Comparison of ENCODE assay signal across 8 cellular contexts in genomic region chr14:89429206-89430091, GRCh38. TPM values are rescaled to one million over a fixed set of nuclear protein-coding genes. Genes with fewer than 3 reads are reported as not detected.
DNase-seq lines count a peak whose midpoint lies in the region; ATAC-seq, FAIRE-seq and TF ChIP-seq lines count a peak whose summit lies in the region.

No MANE protein-coding gene starts in this region.

- H3K27ac ChIP-seq in Peyer's patch (peak overlapping the region; percentile 47 to 74 (median 72)), lung (ENCODE audit: low read depth in 1 of 2, low read length in 1 of 2) (peak overlapping the region; percentile 62 to 73)

- TF ChIP-seq CTCF in Peyer's patch (IDR thresholded peaks at IDR 0.05) (no peak), MCF 10A (IDR thresholded peaks at IDR 0.05; ENCODE audit: unreplicated experiment) (no peak), lung (IDR thresholded peaks at IDR 0.05; ENCODE audit: control extremely low read depth, extremely low read depth) (no peak)

- H3K36me3 ChIP-seq in Peyer's patch, result no peaks in the 10 kb centered on the region
- H3K36me3 ChIP-seq in lung (ENCODE audit: control insufficient read depth in 2 of 2, insufficient read depth in 2 of 2, low read length in 2 of 2), result no peaks in the 10 kb centered on the region

- ATAC-seq in lung (ENCODE audit: insufficient read depth, low FRiP score) (no peak), GM19023 (IDR thresholded peaks at IDR 0.05; ENCODE audit: unreplicated experiment) (no peak)
- no peak for ATAC-seq in stimulated activated memory B cell treated with anti-CD40 and anti-IgM and Interleukin-4, amounts not matched to agents 10 μg/mL and 1 μg/mL and 100 μg/mL, for 72 hours

- DNase-seq in activated CD4-positive, alpha-beta T cell treated with anti-CD3 and anti-CD28 coated beads for 48 hours, result peak; percentile 81
- no peak for DNase-seq in activated CD4-positive, alpha-beta T cell treated with anti-CD3 and anti-CD28 coated beads, Interleukin-2, amount 50 U/mL, for 1 hour
- DNase-seq in Peyer's patch, result peak in 1 of 3 donors; percentile 55
- no peak for DNase-seq in MCF 10A (ENCODE audit: unreplicated experiment)
- no peak for DNase-seq in lung (ENCODE audit: low spot score)
- no peak for DNase-seq in HTR-8/SVneo (ENCODE audit: insufficient read length, low spot score)

- no peaks in the 10 kb centered on the region for H3K27me3 ChIP-seq in Peyer's patch
- no peaks in the 10 kb centered on the region for H3K27me3 ChIP-seq in lung (ENCODE audit: control insufficient read depth, insufficient read depth)

- H3K4me3 ChIP-seq in Peyer's patch (peak overlapping the region in 2 of 4 donors; percentile 21 to 38), lung (no peak overlapping the region)

- H3K9me3 ChIP-seq in Peyer's patch, result no peaks in the 10 kb centered on the region
- H3K9me3 ChIP-seq in lung (ENCODE audit: control insufficient read depth in 2 of 2, insufficient read depth in 1 of 2, low read length in 1 of 2), result no peaks in the 10 kb centered on the region

- TF ChIP-seq POLR2A in Peyer's patch (IDR thresholded peaks at IDR 0.05), result no peak

- no peaks in the 10 kb centered on the region for H3K9me3 Mint-ChIP-seq in MCF 10A (ENCODE audit: unreplicated experiment)
- H3K9me3 Mint-ChIP-seq in stimulated activated memory B cell treated with anti-CD40 and anti-IgM and Interleukin-4, amounts not matched to agents 10 μg/mL and 1 μg/mL and 100 μg/mL, for 72 hours, result no peaks in the 10 kb centered on the region

- BruUV-seq in MCF 10A (replicated peaks; lab: Mats Ljungman, UMichigan), result no TSS peak

- POLR2A ChIA-PET in MCF 10A (lab: Yijun Ruan, JAX), result interaction anchor here (0.6 to 3.6 kb wide), 11 partner anchors 8 to 189 kb away, joined by 3 to 18 read pairs (median 6); no protein-coding TSS in a partner anchor

- H3K27me3 Mint-ChIP-seq in MCF 10A (ENCODE audit: insufficient read depth, unreplicated experiment), result no peaks in the 10 kb centered on the region
- no peaks in the 10 kb centered on the region for H3K27me3 Mint-ChIP-seq in stimulated activated memory B cell treated with anti-CD40 and anti-IgM and Interleukin-4, amounts not matched to agents 10 μg/mL and 1 μg/mL and 100 μg/mL, for 72 hours

- CTCF ChIA-PET in MCF 10A (lab: Yijun Ruan, JAX), result interaction anchor here (0.5 to 1.4 kb wide), 5 partner anchors 10 to 168 kb away, joined by 3 to 4 read pairs (median 3); no protein-coding TSS in a partner anchor

- peaks cover 35% of the 10 kb centered on the region for H3K4me1 Mint-ChIP-seq in MCF 10A (ENCODE audit: insufficient read depth, unreplicated experiment)
- peaks cover 52% of the 10 kb centered on the region for H3K4me1 Mint-ChIP-seq in stimulated activated memory B cell treated with anti-CD40 and anti-IgM and Interleukin-4, amounts not matched to agents 10 μg/mL and 1 μg/mL and 100 μg/mL, for 72 hours

- intact Hi-C loops in MCF 10A (cut with micrococcal nuclease), result no loop called here

- WGBS in lung, 2 donors, result 30 to 31% methylated on average over 14 of the region's 14 CpGs

- peaks cover 12% of the 10 kb centered on the region for H3K36me3 Mint-ChIP-seq in MCF 10A (ENCODE audit: insufficient read depth, unreplicated experiment)
- peaks cover 5% of the 10 kb centered on the region for H3K36me3 Mint-ChIP-seq in stimulated activated memory B cell treated with anti-CD40 and anti-IgM and Interleukin-4, amounts not matched to agents 10 μg/mL and 1 μg/mL and 100 μg/mL, for 72 hours

- H3K4me1 ChIP-seq in Peyer's patch (peaks cover 0 to 34% (median 14%) of the 10 kb centered on the region in 4 donors), lung (ENCODE audit: control insufficient read depth in 2 of 2, insufficient read depth in 2 of 2, low read length in 2 of 2) (peaks cover 0 to 6% of the 10 kb centered on the region in 2 donors)

- FAIRE-seq in HTR-8/SVneo (lab: Jason Lieb, UNC), result no peak

- peak overlapping the region; percentile 56 for H3K4me3 Mint-ChIP-seq in MCF 10A (ENCODE audit: unreplicated experiment)
- H3K4me3 Mint-ChIP-seq in stimulated activated memory B cell treated with anti-CD40 and anti-IgM and Interleukin-4, amounts not matched to agents 10 μg/mL and 1 μg/mL and 100 μg/mL, for 72 hours, result peak overlapping the region; percentile 79

- H3K27ac Mint-ChIP-seq in MCF 10A (ENCODE audit: low read depth, unreplicated experiment), result peak overlapping the region; percentile 88
- H3K27ac Mint-ChIP-seq in stimulated activated memory B cell treated with anti-CD40 and anti-IgM and Interleukin-4, amounts not matched to agents 10 μg/mL and 1 μg/mL and 100 μg/mL, for 72 hours, result peak overlapping the region; percentile 88

RNA-seq across cellular contexts. Expression of gene FOXN3, which starts 12.4 kb away (rescaled TPM):
- total RNA-seq in Peyer's patch (100 to 1,000 TPM; 129 to 213 (median 163) TPM), MCF 10A (2022) (25.8 and 27.1 TPM in 2 replicates), lung (10 to 100 TPM; 54.6 to 69.7 TPM)
- 10 to 100 TPM; 12.7 to 15.2 TPM for polyA plus RNA-seq in lung
